In genomic region chr2:204730588-204730987, GRCh38 we compare ENCODE assay signal across 33 cellular contexts.
"Had no signal": no experiment of that assay in that cellular context is flagged by ENCODE, and none has a peak within 500 bp of the region (broad histone marks: within the 10 kb centered on the region; RNA-seq: fewer than 3 reads in every experiment).

No MANE protein-coding gene starts in this region.

- H3K4me1 ChIP-seq: adrenal gland, breast epithelium had no signal

- H3K4me3 Mint-ChIP-seq: activated B cell treated with CpG ODN at 0.5 μM for 24 hours; activated CD4-positive, alpha-beta memory T cell treated with anti-CD3 and anti-CD28 coated beads for 36 hours; activated CD4-positive, alpha-beta T cell treated with anti-CD3 and anti-CD28 coated beads, Interleukin-2, amount 10 ng/mL, durations not matched to agents 24 days and 14 days; activated CD8-positive, alpha-beta T cell treated with anti-CD3 and anti-CD28 coated beads for 36 hours; activated naive CD4-positive, alpha-beta T cell treated with anti-CD3 and anti-CD28 coated beads for 36 hours; activated naive CD8-positive, alpha-beta T cell treated with anti-CD3 and anti-CD28 coated beads for 36 hours; activated T-cell treated with anti-CD3 and anti-CD28 coated beads, Interleukin-2, amount 50 U/mL, for 4 hours; activated T-cell treated with anti-CD3 and anti-CD28 coated beads, Interleukin-2, amount 50 U/mL, for 72 hours; activated T-helper 1 cell treated with anti-CD3 and anti-CD28 coated beads, Interleukin-12 subunit alpha, Interleukin-12 subunit beta, Interleukin-2, Interleukin-4 antibody, amounts not matched to agents 30 ng/mL and 10 ng/mL and 1 ng/mL, durations not matched to agents 14 hours and 24 hours and 36 hours; activated T-helper 17 cell treated with anti-CD3 and anti-CD28 coated beads, Interleukin-2, amount 50 U/mL, for 72 hours; T-helper 1 cell treated with Interleukin-12 subunit alpha and Interleukin-12 subunit beta and Interleukin-4 antibody, amounts not matched to agents 30 μg/mL and 1 μg/mL, for 36 hours; T-helper 2 cell treated with Interferon-gamma antibody and Interleukin-4, amounts not matched to agents 5 μg/mL and 100 μg/mL, for 36 hours had no signal

- H3K27me3 ChIP-seq: adrenal gland, brain microvascular endothelial cell, breast epithelium had no signal

- DNase-seq: activated B cell treated with CpG ODN at 0.5 μM for 24 hours; activated CD4-positive, alpha-beta memory T cell treated with anti-CD3 and anti-CD28 coated beads for 36 hours; activated CD4-positive, alpha-beta T cell treated with anti-CD3 and anti-CD28 coated beads for 4 hours; activated CD4-positive, alpha-beta T cell treated with anti-CD3 and anti-CD28 coated beads, Interleukin-2, amount 10 ng/mL, durations not matched to agents 24 days and 14 days; activated CD4-positive, alpha-beta T cell treated with anti-CD3 and anti-CD28 coated beads, Interleukin-2, amount 50 U/mL, for 1 hour; activated CD4-positive, alpha-beta T cell treated with anti-CD3 and anti-CD28 coated beads, Interleukin-2, amount 50 U/mL, for 4 hours; activated CD4-positive, CD25-positive, alpha-beta regulatory T cell treated with anti-CD3 and anti-CD28 coated beads, Interleukin-2, amount 50 U/mL, for 72 hours; activated CD8-positive, alpha-beta memory T cell treated with anti-CD3 and anti-CD28 coated beads, Interleukin-2, amount 50 U/mL, for 4 hours; activated CD8-positive, alpha-beta T cell treated with anti-CD3 and anti-CD28 coated beads for 36 hours; activated effector memory CD4-positive, alpha-beta T cell treated with anti-CD3 and anti-CD28 coated beads, Interleukin-2, amount 50 U/mL, for 16 hours; activated gamma-delta T cell treated with Interleukin-2 at 50 U/mL for 16 hours; activated naive CD4-positive, alpha-beta T cell; activated naive CD4-positive, alpha-beta T cell treated with anti-CD3 and anti-CD28 coated beads for 36 hours; activated naive CD4-positive, alpha-beta T cell treated with anti-CD3 and anti-CD28 coated beads, Interleukin-2, amount 50 U/mL, for 16 hours; activated naive CD8-positive, alpha-beta T cell treated with anti-CD3 and anti-CD28 coated beads for 36 hours; activated T-cell treated with anti-CD3 and anti-CD28 coated beads for 4 hours; activated T-cell treated with anti-CD3 and anti-CD28 coated beads, Interleukin-2, amount 50 U/mL, for 1 hour; activated T-cell treated with anti-CD3 and anti-CD28 coated beads, Interleukin-2, amount 50 U/mL, for 4 hours; activated T-cell treated with anti-CD3 and anti-CD28 coated beads, Interleukin-2, amount 50 U/mL, for 72 hours; adrenal gland; amniotic stem cell; aorta; brain microvascular endothelial cell; central memory CD4-positive, alpha-beta T cell; T-helper 2 cell; T-helper 9 cell had no signal

- H3K9me3 Mint-ChIP-seq: activated B cell treated with CpG ODN at 0.5 μM for 24 hours; activated CD4-positive, alpha-beta memory T cell treated with anti-CD3 and anti-CD28 coated beads for 36 hours; activated CD4-positive, alpha-beta T cell treated with anti-CD3 and anti-CD28 coated beads, Interleukin-2, amount 10 ng/mL, durations not matched to agents 24 days and 14 days; activated CD8-positive, alpha-beta T cell treated with anti-CD3 and anti-CD28 coated beads for 36 hours; activated naive CD4-positive, alpha-beta T cell treated with anti-CD3 and anti-CD28 coated beads for 36 hours; activated naive CD4-positive, alpha-beta T cell treated with anti-CD3 and anti-CD28 coated beads, Interleukin-2, amount 50 U/mL, for 72 hours; activated naive CD8-positive, alpha-beta T cell treated with anti-CD3 and anti-CD28 coated beads for 36 hours; activated T-cell treated with anti-CD3 and anti-CD28 coated beads, Interleukin-2, amount 50 U/mL, for 4 hours; activated T-cell treated with anti-CD3 and anti-CD28 coated beads, Interleukin-2, amount 50 U/mL, for 72 hours; activated T-helper 1 cell treated with anti-CD3 and anti-CD28 coated beads, Interleukin-12 subunit alpha, Interleukin-12 subunit beta, Interleukin-2, Interleukin-4 antibody, amounts not matched to agents 30 ng/mL and 10 ng/mL and 1 ng/mL, durations not matched to agents 14 hours and 24 hours and 36 hours; activated T-helper 17 cell treated with anti-CD3 and anti-CD28 coated beads, Interleukin-2, amount 50 U/mL, for 72 hours; T-helper 1 cell treated with Interleukin-12 subunit alpha and Interleukin-12 subunit beta and Interleukin-4 antibody, amounts not matched to agents 30 μg/mL and 1 μg/mL, for 36 hours; T-helper 2 cell treated with Interferon-gamma antibody and Interleukin-4, amounts not matched to agents 5 μg/mL and 100 μg/mL, for 36 hours had no signal

- ATAC-seq: activated CD8-positive, alpha-beta T cell treated with anti-CD3 and anti-CD28 coated beads for 36 hours; activated naive CD4-positive, alpha-beta T cell treated with anti-CD3 and anti-CD28 coated beads, Interleukin-2, amount 50 U/mL, for 72 hours; activated T-cell treated with anti-CD3 and anti-CD28 coated beads, Interleukin-2, amount 50 U/mL, for 4 hours; activated T-cell treated with anti-CD3 and anti-CD28 coated beads, Interleukin-2, amount 50 U/mL, for 72 hours; activated T-helper 17 cell treated with anti-CD3 and anti-CD28 coated beads, Interleukin-2, amount 50 U/mL, for 72 hours had no signal

- H3K36me3 Mint-ChIP-seq: activated CD4-positive, alpha-beta memory T cell treated with anti-CD3 and anti-CD28 coated beads for 36 hours; activated naive CD8-positive, alpha-beta T cell treated with anti-CD3 and anti-CD28 coated beads for 36 hours had no signal

- H3K27ac Mint-ChIP-seq: activated B cell treated with CpG ODN at 0.5 μM for 24 hours; activated CD4-positive, alpha-beta memory T cell treated with anti-CD3 and anti-CD28 coated beads for 36 hours; activated CD4-positive, alpha-beta T cell treated with anti-CD3 and anti-CD28 coated beads, Interleukin-2, amount 10 ng/mL, durations not matched to agents 24 days and 14 days; activated CD8-positive, alpha-beta T cell treated with anti-CD3 and anti-CD28 coated beads for 36 hours; activated naive CD4-positive, alpha-beta T cell treated with anti-CD3 and anti-CD28 coated beads for 36 hours; activated naive CD4-positive, alpha-beta T cell treated with anti-CD3 and anti-CD28 coated beads, Interleukin-2, amount 50 U/mL, for 72 hours; activated naive CD8-positive, alpha-beta T cell treated with anti-CD3 and anti-CD28 coated beads for 36 hours; activated T-cell treated with anti-CD3 and anti-CD28 coated beads, Interleukin-2, amount 50 U/mL, for 72 hours; activated T-helper 1 cell treated with anti-CD3 and anti-CD28 coated beads, Interleukin-12 subunit alpha, Interleukin-12 subunit beta, Interleukin-2, Interleukin-4 antibody, amounts not matched to agents 30 ng/mL and 10 ng/mL and 1 ng/mL, durations not matched to agents 14 hours and 24 hours and 36 hours; activated T-helper 17 cell treated with anti-CD3 and anti-CD28 coated beads, Interleukin-2, amount 50 U/mL, for 72 hours; T-helper 1 cell treated with Interleukin-12 subunit alpha and Interleukin-12 subunit beta and Interleukin-4 antibody, amounts not matched to agents 30 μg/mL and 1 μg/mL, for 36 hours; T-helper 2 cell treated with Interferon-gamma antibody and Interleukin-4, amounts not matched to agents 5 μg/mL and 100 μg/mL, for 36 hours had no signal

- H3K36me3 ChIP-seq: adrenal gland, brain microvascular endothelial cell, breast epithelium had no signal

- H3K4me3 ChIP-seq: adrenal gland, breast epithelium had no signal

- H3K9me3 ChIP-seq: adrenal gland, breast epithelium had no signal

- H3K27ac ChIP-seq: adrenal gland, brain microvascular endothelial cell, breast epithelium, VCaP had no signal

- H3K4me1 Mint-ChIP-seq: activated B cell treated with CpG ODN at 0.5 μM for 24 hours; activated CD4-positive, alpha-beta T cell treated with anti-CD3 and anti-CD28 coated beads, Interleukin-2, amount 10 ng/mL, durations not matched to agents 24 days and 14 days; activated naive CD8-positive, alpha-beta T cell treated with anti-CD3 and anti-CD28 coated beads for 36 hours; activated T-helper 17 cell treated with anti-CD3 and anti-CD28 coated beads, Interleukin-2, amount 50 U/mL, for 72 hours had no signal

- H3K27me3 Mint-ChIP-seq: activated B cell treated with CpG ODN at 0.5 μM for 24 hours; activated CD8-positive, alpha-beta T cell treated with anti-CD3 and anti-CD28 coated beads for 36 hours; activated naive CD8-positive, alpha-beta T cell treated with anti-CD3 and anti-CD28 coated beads for 36 hours; activated T-helper 17 cell treated with anti-CD3 and anti-CD28 coated beads, Interleukin-2, amount 50 U/mL, for 72 hours had no signal
